Comparison of ENCODE assay signal across 1 cellular context in the genomic region with DNA sequence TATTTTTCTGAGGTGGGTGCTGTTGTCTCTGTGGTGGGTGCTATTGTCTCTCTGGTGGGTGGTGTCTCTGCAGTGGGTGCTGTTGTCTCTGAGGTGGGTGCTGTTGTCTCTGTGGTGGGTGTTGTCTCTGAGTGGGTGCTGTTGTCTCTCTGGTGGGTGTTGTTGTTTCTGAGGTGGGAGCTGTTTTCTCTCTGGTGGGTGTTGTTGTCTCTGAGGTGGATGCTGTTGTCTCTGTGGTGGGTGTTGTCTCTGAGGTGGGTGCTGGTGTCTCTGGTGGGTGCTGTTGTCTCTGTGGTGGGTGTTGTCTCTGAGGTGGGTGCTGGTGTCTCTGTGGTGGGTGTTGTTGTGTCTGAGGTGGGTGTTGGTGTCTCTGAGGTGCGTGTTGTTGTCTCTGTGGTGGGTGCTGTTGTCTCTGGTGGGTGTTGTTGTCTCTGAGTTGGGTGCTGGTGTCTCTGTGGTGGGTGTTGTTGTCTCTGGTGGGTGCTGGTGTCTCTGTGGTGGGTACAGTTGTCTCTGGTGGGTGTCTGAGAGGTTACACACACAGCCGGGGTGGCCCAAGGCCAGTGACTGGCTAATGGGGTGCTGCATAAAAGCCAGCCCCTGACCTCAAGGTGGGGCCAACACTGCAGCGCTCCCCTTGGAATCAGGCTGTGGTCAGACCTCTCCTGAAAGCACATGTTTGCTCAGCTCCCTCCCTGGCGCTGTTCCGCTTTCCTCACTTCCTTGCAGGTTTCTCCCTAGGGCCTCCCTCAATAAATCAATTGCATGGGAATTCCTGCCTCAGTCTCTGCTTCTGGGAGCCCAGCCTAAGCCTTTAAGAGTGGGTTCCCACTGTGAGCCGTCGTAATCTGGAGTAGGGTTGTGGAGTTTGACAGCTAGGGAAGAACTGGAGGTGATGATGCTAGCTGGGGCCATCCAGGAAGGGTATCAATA.
TF ChIP-seq lines count a peak whose summit lies in the region.

No MANE protein-coding gene starts in this region.

TF ChIP-seq in GM23338, 12 proteins besides CTCF, POLR2A, EP300 and RAD21 (continued from another document):
- TF ChIP-seq, protein P1, sequence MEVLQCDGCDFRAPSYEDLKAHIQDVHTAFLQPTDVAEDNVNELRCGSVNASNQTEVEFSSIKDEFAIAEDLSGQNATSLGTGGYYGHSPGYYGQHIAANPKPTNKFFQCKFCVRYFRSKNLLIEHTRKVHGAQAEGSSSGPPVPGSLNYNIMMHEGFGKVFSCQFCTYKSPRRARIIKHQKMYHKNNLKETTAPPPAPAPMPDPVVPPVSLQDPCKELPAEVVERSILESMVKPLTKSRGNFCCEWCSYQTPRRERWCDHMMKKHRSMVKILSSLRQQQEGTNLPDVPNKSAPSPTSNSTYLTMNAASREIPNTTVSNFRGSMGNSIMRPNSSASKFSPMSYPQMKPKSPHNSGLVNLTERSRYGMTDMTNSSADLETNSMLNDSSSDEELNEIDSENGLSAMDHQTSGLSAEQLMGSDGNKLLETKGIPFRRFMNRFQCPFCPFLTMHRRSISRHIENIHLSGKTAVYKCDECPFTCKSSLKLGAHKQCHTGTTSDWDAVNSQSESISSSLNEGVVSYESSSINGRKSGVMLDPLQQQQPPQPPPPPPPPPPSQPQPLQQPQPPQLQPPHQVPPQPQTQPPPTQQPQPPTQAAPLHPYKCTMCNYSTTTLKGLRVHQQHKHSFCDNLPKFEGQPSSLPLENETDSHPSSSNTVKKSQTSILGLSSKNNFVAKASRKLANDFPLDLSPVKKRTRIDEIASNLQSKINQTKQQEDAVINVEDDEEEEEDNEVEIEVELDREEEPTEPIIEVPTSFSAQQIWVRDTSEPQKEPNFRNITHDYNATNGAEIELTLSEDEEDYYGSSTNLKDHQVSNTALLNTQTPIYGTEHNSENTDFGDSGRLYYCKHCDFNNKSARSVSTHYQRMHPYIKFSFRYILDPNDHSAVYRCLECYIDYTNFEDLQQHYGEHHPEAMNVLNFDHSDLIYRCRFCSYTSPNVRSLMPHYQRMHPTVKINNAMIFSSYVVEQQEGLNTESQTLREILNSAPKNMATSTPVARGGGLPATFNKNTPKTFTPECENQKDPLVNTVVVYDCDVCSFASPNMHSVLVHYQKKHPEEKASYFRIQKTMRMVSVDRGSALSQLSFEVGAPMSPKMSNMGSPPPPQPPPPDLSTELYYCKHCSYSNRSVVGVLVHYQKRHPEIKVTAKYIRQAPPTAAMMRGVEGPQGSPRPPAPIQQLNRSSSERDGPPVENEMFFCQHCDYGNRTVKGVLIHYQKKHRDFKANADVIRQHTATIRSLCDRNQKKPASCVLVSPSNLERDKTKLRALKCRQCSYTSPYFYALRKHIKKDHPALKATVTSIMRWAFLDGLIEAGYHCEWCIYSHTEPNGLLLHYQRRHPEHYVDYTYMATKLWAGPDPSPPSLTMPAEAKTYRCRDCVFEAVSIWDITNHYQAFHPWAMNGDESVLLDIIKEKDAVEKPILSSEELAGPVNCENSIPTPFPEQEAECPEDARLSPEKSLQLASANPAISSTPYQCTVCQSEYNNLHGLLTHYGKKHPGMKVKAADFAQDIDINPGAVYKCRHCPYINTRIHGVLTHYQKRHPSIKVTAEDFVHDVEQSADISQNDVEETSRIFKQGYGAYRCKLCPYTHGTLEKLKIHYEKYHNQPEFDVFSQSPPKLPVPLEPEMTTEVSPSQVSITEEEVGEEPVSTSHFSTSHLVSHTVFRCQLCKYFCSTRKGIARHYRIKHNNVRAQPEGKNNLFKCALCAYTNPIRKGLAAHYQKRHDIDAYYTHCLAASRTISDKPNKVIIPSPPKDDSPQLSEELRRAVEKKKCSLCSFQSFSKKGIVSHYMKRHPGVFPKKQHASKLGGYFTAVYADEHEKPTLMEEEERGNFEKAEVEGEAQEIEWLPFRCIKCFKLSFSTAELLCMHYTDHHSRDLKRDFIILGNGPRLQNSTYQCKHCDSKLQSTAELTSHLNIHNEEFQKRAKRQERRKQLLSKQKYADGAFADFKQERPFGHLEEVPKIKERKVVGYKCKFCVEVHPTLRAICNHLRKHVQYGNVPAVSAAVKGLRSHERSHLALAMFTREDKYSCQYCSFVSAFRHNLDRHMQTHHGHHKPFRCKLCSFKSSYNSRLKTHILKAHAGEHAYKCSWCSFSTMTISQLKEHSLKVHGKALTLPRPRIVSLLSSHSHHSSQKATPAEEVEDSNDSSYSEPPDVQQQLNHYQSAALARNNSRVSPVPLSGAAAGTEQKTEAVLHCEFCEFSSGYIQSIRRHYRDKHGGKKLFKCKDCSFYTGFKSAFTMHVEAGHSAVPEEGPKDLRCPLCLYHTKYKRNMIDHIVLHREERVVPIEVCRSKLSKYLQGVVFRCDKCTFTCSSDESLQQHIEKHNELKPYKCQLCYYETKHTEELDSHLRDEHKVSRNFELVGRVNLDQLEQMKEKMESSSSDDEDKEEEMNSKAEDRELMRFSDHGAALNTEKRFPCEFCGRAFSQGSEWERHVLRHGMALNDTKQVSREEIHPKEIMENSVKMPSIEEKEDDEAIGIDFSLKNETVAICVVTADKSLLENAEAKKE (CRISPR knock-in tag; IDR thresholded peaks at IDR 0.05), result no peak
